Comparison of ENCODE assay signal across 16 cellular contexts in genomic region chr2:176325732-176326131, GRCh38. TPM values are rescaled to one million over a fixed set of nuclear protein-coding genes. Genes with fewer than 3 reads are reported as not detected.
DNase-seq lines count a peak whose midpoint lies in the region; ATAC-seq and TF ChIP-seq lines count a peak whose summit lies in the region.
"Had no signal": no experiment of that assay in that cellular context is flagged by ENCODE, and none has a peak within 500 bp of the region (broad histone marks: within the 10 kb centered on the region; RNA-seq: fewer than 3 reads in every experiment).

No MANE protein-coding gene starts in this region.

- H3K14ac ChIP-seq in trophoblast cell (ENCODE audit: low read length): no peak overlapping the region

- H4K91ac ChIP-seq in trophoblast cell (ENCODE audit: low read depth, low read length): no peak overlapping the region

- CTCF ChIA-PET in WTC11 (lab: Charles Lee): interaction anchor here (0.6 to 1.3 kb wide), 3 partner anchors 129 to 312 kb away, joined by 3 to 8 read pairs (median 3); no protein-coding TSS in a partner anchor

- in situ Hi-C loops in ACHN (cut with HindIII; ENCODE audit: low pct_ligation_motif_present, low pct_unique_long_range_greater_than_20kb, low sequenced_read_pairs): no loop called here

- H3K4me1 Mint-ChIP-seq in WTC11: peaks cover 34% of the 10 kb centered on the region

- H3K4me3 ChIP-seq in HUES6 (ENCODE audit: low read depth, low read length) (0 out of 2 replicates have a peak overlapping the region, but pooled peaks have one; percentile 8), trophoblast cell (ENCODE audit: low read depth, low read length) (no peak overlapping the region)
- H3K4me3 ChIP-seq: PC-9, right lobe of liver, transverse colon had no signal

- no peaks in the 10 kb centered on the region for H3K27me3 ChIP-seq in HUES6 (ENCODE audit: control insufficient read depth, insufficient read depth, low read length)
- no peaks in the 10 kb centered on the region for H3K27me3 ChIP-seq in trophoblast cell (ENCODE audit: insufficient read depth, low read length)
- H3K27me3 ChIP-seq: right lobe of liver, transverse colon had no signal

- no peak overlapping the region for H3K4me2 ChIP-seq in trophoblast cell (ENCODE audit: low read length)
- H3K4me2 ChIP-seq: PC-9 had no signal

- no peaks in the 10 kb centered on the region for H3K79me1 ChIP-seq in trophoblast cell (ENCODE audit: low read length)

- peaks cover 4% of the 10 kb centered on the region; the same call in 1 of the 2 replicates for H3K36me3 ChIP-seq in HUES6 (ENCODE audit: control insufficient read depth, insufficient read depth, low read length)
- H3K36me3 ChIP-seq in trophoblast cell (ENCODE audit: control insufficient read depth in 1 of 2, insufficient read depth in 2 of 2, low read length in 2 of 2): no peaks in the 10 kb centered on the region

- H3K9me3 ChIP-seq in HUES6 (ENCODE audit: control insufficient read depth, insufficient read depth, low read depth, low read length): no peaks in the 10 kb centered on the region
- H3K9me3 ChIP-seq in trophoblast cell (ENCODE audit: insufficient read depth, low read depth, low read length): no peaks in the 10 kb centered on the region
- H3K9me3 ChIP-seq: right lobe of liver, transverse colon had no signal

- peak; percentile 28 for DNase-seq in ACHN
- DNase-seq in WTC11 (ENCODE audit: low spot score): peak; percentile 51
- DNase-seq in iPS-NIHi7 (ENCODE audit: extremely low spot score): peak; percentile 52
- no peak for DNase-seq in GM20000 (ENCODE audit: low spot score)
- DNase-seq in NCI-H187 treated with DMSO at 0.1 percent for 48 hours (lab: John Stamatoyannopoulos, UW): no peak
- DNase-seq in DMS53 treated with DMSO at 0.1 percent for 48 hours (lab: John Stamatoyannopoulos, UW; ENCODE audit: unreplicated experiment): no peak
- DNase-seq in trophoblast cell: no peak
- DNase-seq: activated CD8-positive, alpha-beta memory T cell treated with anti-CD3 and anti-CD28 coated beads for 24 hours; left ventricle myocardium superior; NCI-H446; PC-9; right lobe of liver; stimulated activated CD8-positive, alpha-beta memory T cell treated with anti-CD3 and anti-CD28 coated beads, Interleukin-4, amount 100 ng/mL, for 48 hours; transverse colon had no signal

- H3K4ac ChIP-seq in trophoblast cell (ENCODE audit: low read depth, low read length): no peak overlapping the region

- no peak overlapping the region for H4K12ac ChIP-seq in trophoblast cell (ENCODE audit: low read depth, low read length)

- H2BK12ac ChIP-seq in trophoblast cell (ENCODE audit: low read length): no peak overlapping the region

- ATAC-seq in WTC11: peak; percentile 100
- ATAC-seq: left ventricle myocardium superior; natural killer cell treated with Interleukin-12 subunit alpha and Interleukin-12 subunit beta and Interleukin-15 and Interleukin-18, amount 100 ng/mL, for 72 hours; right lobe of liver had no signal

- no peak overlapping the region for H2AFZ ChIP-seq in trophoblast cell (ENCODE audit: insufficient read depth, low read length, poor library complexity)
- H2AFZ ChIP-seq: PC-9 had no signal

- no peak overlapping the region for H3K18ac ChIP-seq in trophoblast cell (ENCODE audit: low read length)

- peak overlapping the region; percentile 74; the same call in 1 of the 2 replicates for H3K27ac Mint-ChIP-seq in WTC11
- H3K27ac Mint-ChIP-seq: natural killer cell treated with Interleukin-12 subunit alpha and Interleukin-12 subunit beta and Interleukin-15 and Interleukin-18, amount 100 ng/mL, for 72 hours had no signal

- H2BK120ac ChIP-seq in trophoblast cell (ENCODE audit: insufficient read depth, low read length, poor library complexity): no peak overlapping the region

- no peak overlapping the region for H2AK5ac ChIP-seq in trophoblast cell (ENCODE audit: low read length)

- H3K9me3 Mint-ChIP-seq in WTC11: no peaks in the 10 kb centered on the region
- H3K9me3 Mint-ChIP-seq: natural killer cell treated with Interleukin-12 subunit alpha and Interleukin-12 subunit beta and Interleukin-15 and Interleukin-18, amount 100 ng/mL, for 72 hours had no signal

- peaks cover 8% of the 10 kb centered on the region for H3K36me3 Mint-ChIP-seq in WTC11

- H3K23ac ChIP-seq in trophoblast cell (ENCODE audit: low read length): no peak overlapping the region

- H3K9ac ChIP-seq in HUES6 (ENCODE audit: low read length) (no peak overlapping the region), trophoblast cell (ENCODE audit: low read length) (no peak overlapping the region)

- no peak overlapping the region for H2BK5ac ChIP-seq in trophoblast cell (ENCODE audit: low read depth, low read length, poor library complexity)

- H3K4me1 ChIP-seq in HUES6 (ENCODE audit: control insufficient read depth, insufficient read depth, low read length): peaks cover 32% of the 10 kb centered on the region
- no peaks in the 10 kb centered on the region for H3K4me1 ChIP-seq in trophoblast cell (ENCODE audit: control insufficient read depth in 1 of 2, insufficient read depth in 2 of 2, low read length in 2 of 2)

- no peak overlapping the region for H4K8ac ChIP-seq in trophoblast cell (ENCODE audit: low read depth, low read length)

- H3K4me3 Mint-ChIP-seq in WTC11: peak overlapping the region; percentile 44
- H3K4me3 Mint-ChIP-seq: natural killer cell treated with Interleukin-12 subunit alpha and Interleukin-12 subunit beta and Interleukin-15 and Interleukin-18, amount 100 ng/mL, for 72 hours had no signal

- WGBS in trophoblast cell (ENCODE audit: extremely low coverage, insufficient coverage, insufficient read length): no CpG with 5 or more reads among the region's 1 CpG

- POLR2A ChIA-PET in WTC11 (lab: Charles Lee): no interaction called here

- H3K27me3 Mint-ChIP-seq in WTC11 (ENCODE audit: low read depth): no peaks in the 10 kb centered on the region
- H3K27me3 Mint-ChIP-seq: natural killer cell treated with Interleukin-12 subunit alpha and Interleukin-12 subunit beta and Interleukin-15 and Interleukin-18, amount 100 ng/mL, for 72 hours had no signal

- no peaks in the 10 kb centered on the region for H3K79me2 ChIP-seq in trophoblast cell (ENCODE audit: control insufficient read depth, insufficient read depth, low read length, poor library complexity)

- TF ChIP-seq CTCF in WTC11 (IDR thresholded peaks at IDR 0.05) (no peak), GM20000 (IDR thresholded peaks at IDR 0.05; ENCODE audit: extremely low read depth, missing control alignments) (no peak)

- H3K27ac ChIP-seq in HUES6 (ENCODE audit: low read depth, low read length) (peak overlapping the region; percentile 75; the same call in 1 of the 2 replicates), trophoblast cell (ENCODE audit: low read depth, low read length) (no peak overlapping the region)
- H3K27ac ChIP-seq: PC-9, right lobe of liver, transverse colon had no signal

TF ChIP-seq in WTC11, 78 proteins besides CTCF, POLR2A, EP300 and RAD21:
- TF ChIP-seq, protein P1, sequence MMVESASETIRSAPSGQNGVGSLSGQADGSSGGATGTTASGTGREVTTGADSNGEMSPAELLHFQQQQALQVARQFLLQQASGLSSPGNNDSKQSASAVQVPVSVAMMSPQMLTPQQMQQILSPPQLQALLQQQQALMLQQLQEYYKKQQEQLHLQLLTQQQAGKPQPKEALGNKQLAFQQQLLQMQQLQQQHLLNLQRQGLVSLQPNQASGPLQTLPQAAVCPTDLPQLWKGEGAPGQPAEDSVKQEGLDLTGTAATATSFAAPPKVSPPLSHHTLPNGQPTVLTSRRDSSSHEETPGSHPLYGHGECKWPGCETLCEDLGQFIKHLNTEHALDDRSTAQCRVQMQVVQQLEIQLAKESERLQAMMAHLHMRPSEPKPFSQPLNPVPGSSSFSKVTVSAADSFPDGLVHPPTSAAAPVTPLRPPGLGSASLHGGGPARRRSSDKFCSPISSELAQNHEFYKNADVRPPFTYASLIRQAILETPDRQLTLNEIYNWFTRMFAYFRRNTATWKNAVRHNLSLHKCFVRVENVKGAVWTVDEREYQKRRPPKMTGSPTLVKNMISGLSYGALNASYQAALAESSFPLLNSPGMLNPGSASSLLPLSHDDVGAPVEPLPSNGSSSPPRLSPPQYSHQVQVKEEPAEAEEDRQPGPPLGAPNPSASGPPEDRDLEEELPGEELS (CRISPR knock-in tag; IDR thresholded peaks at IDR 0.05): peak; percentile 75; the same call in 1 of the 2 replicates
- no peak for TF ChIP-seq NR3C1 (CRISPR knock-in tag; conservative IDR thresholded peaks at IDR 0.05; ENCODE audit: low read depth)
- TF ChIP-seq FOXK1 (CRISPR knock-in tag; IDR thresholded peaks at IDR 0.05): peak; percentile 59; the same call in 1 of the 2 replicates

RNA-seq across cellular contexts. Expression of gene MTX2, which starts 56.5 kb away (rescaled TPM):
- total RNA-seq in WTC11 (2021): 33.6 to 40.5 TPM (median 37.5 TPM) in 3 replicates
- 22.4 and 22.9 TPM in 2 replicates for polyA plus RNA-seq in trophoblast cell (2013)

Comparison
In these comparisons a context has a peak if more than half of its experiments do, and no peak if none do; other contexts are left out.
1. DNase-seq: peak in ACHN (single experiment), WTC11 (single experiment) and iPS-NIHi7 (single experiment); none in GM20000 (single experiment), NCI-H187 treated with DMSO at 0.1 percent for 48 hours (single experiment), DMS53 treated with DMSO at 0.1 percent for 48 hours (single experiment) and trophoblast cell (0 of 2).